In genomic region chr5:56732147-56732546, GRCh38 we compare ENCODE assay signal across 16 cellular contexts.
DNase-seq lines count a peak whose midpoint lies in the region; FAIRE-seq and TF ChIP-seq lines count a peak whose summit lies in the region.
"Had no signal": no experiment of that assay in that cellular context is flagged by ENCODE, and none has a peak within 500 bp of the region (broad histone marks: within the 10 kb centered on the region; RNA-seq: fewer than 3 reads in every experiment).

No MANE protein-coding gene starts in this region.

- H3K27ac Mint-ChIP-seq in IgD-negative memory B cell (peak overlapping the region in 2 of 3 donors; percentile 58 to 76), nephron progenitor cell (peak overlapping the region; percentile 77), endothelial cell (ENCODE audit: unreplicated experiment) (no peak overlapping the region)
- H3K27ac Mint-ChIP-seq: CD8-positive, alpha-beta memory T cell had no signal

- peak overlapping the region in 1 of 4 donors; percentile 37 for H3K4me3 Mint-ChIP-seq in IgD-negative memory B cell
- no peak overlapping the region for H3K4me3 Mint-ChIP-seq in nephron progenitor cell
- H3K4me3 Mint-ChIP-seq in endothelial cell (ENCODE audit: unreplicated experiment), result no peak overlapping the region
- H3K4me3 Mint-ChIP-seq: CD14-positive monocyte; CD8-positive, alpha-beta memory T cell had no signal

- TF ChIP-seq CTCF in nephron progenitor cell (IDR thresholded peaks at IDR 0.05) (no peak), endothelial cell (IDR thresholded peaks at IDR 0.05; ENCODE audit: unreplicated experiment) (no peak)

- H3K4me1 Mint-ChIP-seq in IgD-negative memory B cell, result peaks cover 55 to 66% (median 59%) of the 10 kb centered on the region in 3 donors
- H3K4me1 Mint-ChIP-seq in nephron progenitor cell, result peaks cover 54% of the 10 kb centered on the region
- H3K4me1 Mint-ChIP-seq in endothelial cell (ENCODE audit: unreplicated experiment), result peaks cover 19% of the 10 kb centered on the region

- DNase-seq in iPS-NIHi7 (ENCODE audit: extremely low spot score), result peak; percentile 45
- no peak for DNase-seq in nephron progenitor cell
- DNase-seq in activated CD4-positive, alpha-beta T cell treated with anti-CD3 and anti-CD28 coated beads, Interleukin-2, amount 50 U/mL, for 1 hour, result no peak
- DNase-seq in substantia nigra (lab: John Stamatoyannopoulos, UW), result no peak
- no peak for DNase-seq in endothelial cell (ENCODE audit: low spot score)
- no peak for DNase-seq in GM19239 (ENCODE audit: insufficient read length, low spot score)
- DNase-seq: ACHN; Caco-2; CD8-positive, alpha-beta memory T cell; DND-41; GDM1; GM23248; H7 had no signal

- H3K9me3 Mint-ChIP-seq in IgD-negative memory B cell, result no peaks in the 10 kb centered on the region
- H3K9me3 Mint-ChIP-seq in nephron progenitor cell, result peaks cover 6% of the 10 kb centered on the region
- no peaks in the 10 kb centered on the region for H3K9me3 Mint-ChIP-seq in endothelial cell (ENCODE audit: unreplicated experiment)

- peaks cover 16% of the 10 kb centered on the region; the same call in 1 of the 2 replicates for H3K9me3 ChIP-seq in BLaER1
- H3K9me3 ChIP-seq: Caco-2 had no signal

- peaks cover 70% of the 10 kb centered on the region for H3K4me1 ChIP-seq in BLaER1
- H3K4me1 ChIP-seq: Caco-2 had no signal

- H3K36me3 Mint-ChIP-seq in IgD-negative memory B cell (no peaks in the 10 kb centered on the region), nephron progenitor cell (ENCODE audit: low read depth) (no peaks in the 10 kb centered on the region), endothelial cell (ENCODE audit: low read depth, unreplicated experiment) (no peaks in the 10 kb centered on the region)
- H3K36me3 Mint-ChIP-seq: CD8-positive, alpha-beta memory T cell had no signal

- H3K4me2 ChIP-seq in BLaER1, result peak overlapping the region; percentile 86

- H3K27me3 ChIP-seq in BLaER1, result no peaks in the 10 kb centered on the region

- FAIRE-seq in GM19239 (lab: Jason Lieb, UNC), result no peak

- no peak overlapping the region for H3K9ac ChIP-seq in BLaER1
- H3K9ac ChIP-seq: GM23248 had no signal

- H3K27me3 Mint-ChIP-seq in IgD-negative memory B cell (no peaks in the 10 kb centered on the region), nephron progenitor cell (ENCODE audit: low read depth, poor library complexity) (peaks cover 2% of the 10 kb centered on the region), endothelial cell (ENCODE audit: unreplicated experiment) (no peaks in the 10 kb centered on the region)
- H3K27me3 Mint-ChIP-seq: CD8-positive, alpha-beta memory T cell had no signal

- H3K36me3 ChIP-seq in BLaER1, result no peaks in the 10 kb centered on the region

- H3K27ac ChIP-seq in BLaER1, result peak overlapping the region; percentile 97
- no peak overlapping the region for H3K27ac ChIP-seq in substantia nigra (ENCODE audit: low read depth, low read length, poor library complexity, severe bottlenecking)
- H3K27ac ChIP-seq: GM23248 had no signal

- H3K4me3 ChIP-seq in BLaER1, result no peak overlapping the region
- H3K4me3 ChIP-seq: GM23248 had no signal

- H4K20me1 ChIP-seq in BLaER1, result no peaks in the 10 kb centered on the region
